Comparison of ENCODE assay signal across 1 cellular context in genomic region chr12:46266382-46266791, GRCh38.
TF ChIP-seq lines count a peak whose summit lies in the region.

No MANE protein-coding gene starts in this region.

TF ChIP-seq in K562, 482 proteins besides CTCF, POLR2A, EP300 and RAD21 (continued from another document):
- TF ChIP-seq PBX2 (CRISPR knock-in tag; IDR thresholded peaks at IDR 0.05; ENCODE audit: low read depth) (no peak), PBX2 (tag; conservative IDR thresholded peaks at IDR 0.05; ENCODE audit: low read depth) (no peak), HNRNPL (IDR thresholded peaks at IDR 0.05; ENCODE audit: low read depth, low read length) (no peak), MYC (IDR thresholded peaks at IDR 0.05; ENCODE audit: low read depth, low read length) (no peak), MYC (CRISPR knock-in tag; IDR thresholded peaks at IDR 0.05; ENCODE audit: borderline replicate concordance, low read depth) (no peak), EZH2 (IDR thresholded peaks at IDR 0.05; ENCODE audit: borderline replicate concordance, low read depth, low read length) (no peak), JUND (IDR thresholded peaks at IDR 0.05; ENCODE audit: borderline replicate concordance, low read depth, low read length) (peak; percentile 88), JUND (tag; IDR thresholded peaks at IDR 0.05; ENCODE audit: borderline replicate concordance, low read depth, low read length) (peak; percentile 59; the same call in 2 of the 3 replicates), REST (CRISPR knock-in tag; IDR thresholded peaks at IDR 0.05; ENCODE audit: low read depth) (no peak), ZNF445 (CRISPR knock-in tag; IDR thresholded peaks at IDR 0.05; ENCODE audit: low read depth) (no peak), POLR2B (IDR thresholded peaks at IDR 0.05; ENCODE audit: low read depth, partially characterized antibody) (no peak), NCOA2 (IDR thresholded peaks at IDR 0.05; ENCODE audit: partially characterized antibody in 2 of 2) (no peak), ZNF511 (CRISPR knock-in tag; IDR thresholded peaks at IDR 0.05) (no peak), NCOA6 (IDR thresholded peaks at IDR 0.05) (0 out of 2 replicates have a peak, but pooled peaks have one; percentile 14), FIP1L1 (IDR thresholded peaks at IDR 0.05; ENCODE audit: low read depth, low read length, poor library complexity, severe bottlenecking) (no peak), KLF6 (CRISPR knock-in tag; IDR thresholded peaks at IDR 0.05; ENCODE audit: borderline replicate concordance) (no peak), GABPA (tag; conservative IDR thresholded peaks at IDR 0.05; ENCODE audit: low read depth) (no peak), IRF2 (CRISPR knock-in tag; IDR thresholded peaks at IDR 0.05) (no peak), FOXA3 (CRISPR knock-in tag; conservative IDR thresholded peaks at IDR 0.05 in 1 of 2, IDR thresholded peaks at IDR 0.05 in 1 of 2) (no peak), TOE1 (IDR thresholded peaks at IDR 0.05; ENCODE audit: borderline replicate concordance) (peak; percentile 45; the same call in 1 of the 2 replicates), TOE1 (CRISPR knock-in tag; IDR thresholded peaks at IDR 0.05; ENCODE audit: borderline replicate concordance, low read depth) (no peak), CBX5 (IDR thresholded peaks at IDR 0.05; ENCODE audit: borderline replicate concordance, low read depth) (no peak), VEZF1 (CRISPR knock-in tag; IDR thresholded peaks at IDR 0.05) (0 out of 2 replicates have a peak, but pooled peaks have one; percentile 25), PHF8 (IDR thresholded peaks at IDR 0.05; ENCODE audit: borderline replicate concordance, low read length) (no peak)
- TF ChIP-seq, protein P1, sequence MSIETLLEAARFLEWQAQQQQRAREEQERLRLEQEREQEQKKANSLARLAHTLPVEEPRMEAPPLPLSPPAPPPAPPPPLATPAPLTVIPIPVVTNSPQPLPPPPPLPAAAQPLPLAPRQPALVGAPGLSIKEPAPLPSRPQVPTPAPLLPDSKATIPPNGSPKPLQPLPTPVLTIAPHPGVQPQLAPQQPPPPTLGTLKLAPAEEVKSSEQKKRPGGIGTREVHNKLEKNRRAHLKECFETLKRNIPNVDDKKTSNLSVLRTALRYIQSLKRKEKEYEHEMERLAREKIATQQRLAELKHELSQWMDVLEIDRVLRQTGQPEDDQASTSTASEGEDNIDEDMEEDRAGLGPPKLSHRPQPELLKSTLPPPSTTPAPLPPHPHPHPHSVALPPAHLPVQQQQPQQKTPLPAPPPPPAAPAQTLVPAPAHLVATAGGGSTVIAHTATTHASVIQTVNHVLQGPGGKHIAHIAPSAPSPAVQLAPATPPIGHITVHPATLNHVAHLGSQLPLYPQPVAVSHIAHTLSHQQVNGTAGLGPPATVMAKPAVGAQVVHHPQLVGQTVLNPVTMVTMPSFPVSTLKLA (conservative IDR thresholded peaks at IDR 0.05), result 0 out of 4 replicates have a peak, but pooled peaks have one; percentile 7 to 29
- TF ChIP-seq, protein P2, sequence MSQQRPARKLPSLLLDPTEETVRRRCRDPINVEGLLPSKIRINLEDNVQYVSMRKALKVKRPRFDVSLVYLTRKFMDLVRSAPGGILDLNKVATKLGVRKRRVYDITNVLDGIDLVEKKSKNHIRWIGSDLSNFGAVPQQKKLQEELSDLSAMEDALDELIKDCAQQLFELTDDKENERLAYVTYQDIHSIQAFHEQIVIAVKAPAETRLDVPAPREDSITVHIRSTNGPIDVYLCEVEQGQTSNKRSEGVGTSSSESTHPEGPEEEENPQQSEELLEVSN (IDR thresholded peaks at IDR 0.05; ENCODE audit: borderline replicate concordance in 1 of 2, extremely low read depth in 1 of 2, insufficient read depth in 1 of 2, insufficient read length in 1 of 2, low read depth in 1 of 2, low read length in 1 of 2, poor library complexity in 1 of 2, severe bottlenecking in 1 of 2), result no peak
- TF ChIP-seq, protein P3, sequence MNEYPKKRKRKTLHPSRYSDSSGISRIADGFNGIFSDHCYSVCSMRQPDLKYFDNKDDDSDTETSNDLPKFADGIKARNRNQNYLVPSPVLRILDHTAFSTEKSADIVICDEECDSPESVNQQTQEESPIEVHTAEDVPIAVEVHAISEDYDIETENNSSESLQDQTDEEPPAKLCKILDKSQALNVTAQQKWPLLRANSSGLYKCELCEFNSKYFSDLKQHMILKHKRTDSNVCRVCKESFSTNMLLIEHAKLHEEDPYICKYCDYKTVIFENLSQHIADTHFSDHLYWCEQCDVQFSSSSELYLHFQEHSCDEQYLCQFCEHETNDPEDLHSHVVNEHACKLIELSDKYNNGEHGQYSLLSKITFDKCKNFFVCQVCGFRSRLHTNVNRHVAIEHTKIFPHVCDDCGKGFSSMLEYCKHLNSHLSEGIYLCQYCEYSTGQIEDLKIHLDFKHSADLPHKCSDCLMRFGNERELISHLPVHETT (CRISPR knock-in tag; conservative IDR thresholded peaks at IDR 0.05 in 1 of 2, IDR thresholded peaks at IDR 0.05 in 1 of 2), result no peak
- TF ChIP-seq, protein P4, sequence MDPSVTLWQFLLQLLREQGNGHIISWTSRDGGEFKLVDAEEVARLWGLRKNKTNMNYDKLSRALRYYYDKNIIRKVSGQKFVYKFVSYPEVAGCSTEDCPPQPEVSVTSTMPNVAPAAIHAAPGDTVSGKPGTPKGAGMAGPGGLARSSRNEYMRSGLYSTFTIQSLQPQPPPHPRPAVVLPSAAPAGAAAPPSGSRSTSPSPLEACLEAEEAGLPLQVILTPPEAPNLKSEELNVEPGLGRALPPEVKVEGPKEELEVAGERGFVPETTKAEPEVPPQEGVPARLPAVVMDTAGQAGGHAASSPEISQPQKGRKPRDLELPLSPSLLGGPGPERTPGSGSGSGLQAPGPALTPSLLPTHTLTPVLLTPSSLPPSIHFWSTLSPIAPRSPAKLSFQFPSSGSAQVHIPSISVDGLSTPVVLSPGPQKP (CRISPR knock-in tag; IDR thresholded peaks at IDR 0.05), result no peak
- TF ChIP-seq, protein P5, sequence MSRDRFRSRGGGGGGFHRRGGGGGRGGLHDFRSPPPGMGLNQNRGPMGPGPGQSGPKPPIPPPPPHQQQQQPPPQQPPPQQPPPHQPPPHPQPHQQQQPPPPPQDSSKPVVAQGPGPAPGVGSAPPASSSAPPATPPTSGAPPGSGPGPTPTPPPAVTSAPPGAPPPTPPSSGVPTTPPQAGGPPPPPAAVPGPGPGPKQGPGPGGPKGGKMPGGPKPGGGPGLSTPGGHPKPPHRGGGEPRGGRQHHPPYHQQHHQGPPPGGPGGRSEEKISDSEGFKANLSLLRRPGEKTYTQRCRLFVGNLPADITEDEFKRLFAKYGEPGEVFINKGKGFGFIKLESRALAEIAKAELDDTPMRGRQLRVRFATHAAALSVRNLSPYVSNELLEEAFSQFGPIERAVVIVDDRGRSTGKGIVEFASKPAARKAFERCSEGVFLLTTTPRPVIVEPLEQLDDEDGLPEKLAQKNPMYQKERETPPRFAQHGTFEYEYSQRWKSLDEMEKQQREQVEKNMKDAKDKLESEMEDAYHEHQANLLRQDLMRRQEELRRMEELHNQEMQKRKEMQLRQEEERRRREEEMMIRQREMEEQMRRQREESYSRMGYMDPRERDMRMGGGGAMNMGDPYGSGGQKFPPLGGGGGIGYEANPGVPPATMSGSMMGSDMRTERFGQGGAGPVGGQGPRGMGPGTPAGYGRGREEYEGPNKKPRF (IDR thresholded peaks at IDR 0.05; ENCODE audit: low read depth, low read length), result no peak
